Comparison of ENCODE assay signal across 1 cellular context in the genomic region with DNA sequence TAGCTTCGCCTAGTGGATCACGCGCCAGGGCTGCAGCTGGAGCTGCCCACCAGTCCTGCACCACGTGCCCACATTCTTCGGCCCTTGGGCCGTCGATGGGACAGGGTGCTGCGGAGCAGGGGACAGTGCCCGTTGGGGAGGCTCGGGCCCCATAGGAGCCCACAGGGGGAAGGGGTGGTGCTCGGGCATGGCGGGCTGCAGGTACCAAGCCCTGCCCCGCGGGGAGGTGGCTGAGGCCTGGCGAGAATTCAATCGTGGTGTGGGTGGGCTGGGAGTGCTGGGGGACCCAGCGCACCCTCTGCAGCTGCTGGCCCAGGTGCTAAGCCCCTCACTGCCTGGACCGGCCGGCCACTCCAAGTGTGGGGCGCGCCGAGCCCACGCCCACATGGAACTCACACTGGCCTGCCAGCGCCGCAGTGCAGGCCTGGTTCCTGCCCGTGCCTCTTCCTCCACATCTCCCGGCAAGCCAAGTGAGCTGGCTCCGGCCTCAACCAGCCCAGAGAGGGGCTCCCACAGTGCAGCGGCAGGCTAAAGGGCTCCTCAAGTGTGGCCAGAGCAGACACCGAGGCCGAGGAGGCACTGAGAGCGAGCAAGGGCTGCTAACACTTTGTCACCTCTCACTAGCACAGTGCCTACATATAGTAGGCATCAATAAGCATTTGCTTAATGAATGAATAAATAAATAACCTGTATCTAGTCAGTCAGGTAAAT.
TF ChIP-seq lines count a peak whose summit lies in the region.

No MANE protein-coding gene starts in this region.

TF ChIP-seq in HepG2, 621 proteins besides CTCF, POLR2A, EP300 and RAD21:
- TF ChIP-seq ZBTB7B (CRISPR knock-in tag; IDR thresholded peaks at IDR 0.05) (no peak), ZNF850 (CRISPR knock-in tag; conservative IDR thresholded peaks at IDR 0.05) (peak; percentile 72; the same call in 1 of the 2 replicates)
- TF ChIP-seq, protein P1, sequence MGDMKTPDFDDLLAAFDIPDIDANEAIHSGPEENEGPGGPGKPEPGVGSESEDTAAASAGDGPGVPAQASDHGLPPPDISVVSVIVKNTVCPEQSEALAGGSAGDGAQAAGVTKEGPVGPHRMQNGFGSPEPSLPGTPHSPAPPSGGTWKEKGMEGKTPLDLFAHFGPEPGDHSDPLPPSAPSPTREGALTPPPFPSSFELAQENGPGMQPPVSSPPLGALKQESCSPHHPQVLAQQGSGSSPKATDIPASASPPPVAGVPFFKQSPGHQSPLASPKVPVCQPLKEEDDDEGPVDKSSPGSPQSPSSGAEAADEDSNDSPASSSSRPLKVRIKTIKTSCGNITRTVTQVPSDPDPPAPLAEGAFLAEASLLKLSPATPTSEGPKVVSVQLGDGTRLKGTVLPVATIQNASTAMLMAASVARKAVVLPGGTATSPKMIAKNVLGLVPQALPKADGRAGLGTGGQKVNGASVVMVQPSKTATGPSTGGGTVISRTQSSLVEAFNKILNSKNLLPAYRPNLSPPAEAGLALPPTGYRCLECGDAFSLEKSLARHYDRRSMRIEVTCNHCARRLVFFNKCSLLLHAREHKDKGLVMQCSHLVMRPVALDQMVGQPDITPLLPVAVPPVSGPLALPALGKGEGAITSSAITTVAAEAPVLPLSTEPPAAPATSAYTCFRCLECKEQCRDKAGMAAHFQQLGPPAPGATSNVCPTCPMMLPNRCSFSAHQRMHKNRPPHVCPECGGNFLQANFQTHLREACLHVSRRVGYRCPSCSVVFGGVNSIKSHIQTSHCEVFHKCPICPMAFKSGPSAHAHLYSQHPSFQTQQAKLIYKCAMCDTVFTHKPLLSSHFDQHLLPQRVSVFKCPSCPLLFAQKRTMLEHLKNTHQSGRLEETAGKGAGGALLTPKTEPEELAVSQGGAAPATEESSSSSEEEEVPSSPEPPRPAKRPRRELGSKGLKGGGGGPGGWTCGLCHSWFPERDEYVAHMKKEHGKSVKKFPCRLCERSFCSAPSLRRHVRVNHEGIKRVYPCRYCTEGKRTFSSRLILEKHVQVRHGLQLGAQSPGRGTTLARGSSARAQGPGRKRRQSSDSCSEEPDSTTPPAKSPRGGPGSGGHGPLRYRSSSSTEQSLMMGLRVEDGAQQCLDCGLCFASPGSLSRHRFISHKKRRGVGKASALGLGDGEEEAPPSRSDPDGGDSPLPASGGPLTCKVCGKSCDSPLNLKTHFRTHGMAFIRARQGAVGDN (CRISPR knock-in tag; IDR thresholded peaks at IDR 0.05), result peak; percentile 14; the same call in 1 of the 2 replicates
